Comparison of ENCODE assay signal across 8 cellular contexts in the genomic region with DNA sequence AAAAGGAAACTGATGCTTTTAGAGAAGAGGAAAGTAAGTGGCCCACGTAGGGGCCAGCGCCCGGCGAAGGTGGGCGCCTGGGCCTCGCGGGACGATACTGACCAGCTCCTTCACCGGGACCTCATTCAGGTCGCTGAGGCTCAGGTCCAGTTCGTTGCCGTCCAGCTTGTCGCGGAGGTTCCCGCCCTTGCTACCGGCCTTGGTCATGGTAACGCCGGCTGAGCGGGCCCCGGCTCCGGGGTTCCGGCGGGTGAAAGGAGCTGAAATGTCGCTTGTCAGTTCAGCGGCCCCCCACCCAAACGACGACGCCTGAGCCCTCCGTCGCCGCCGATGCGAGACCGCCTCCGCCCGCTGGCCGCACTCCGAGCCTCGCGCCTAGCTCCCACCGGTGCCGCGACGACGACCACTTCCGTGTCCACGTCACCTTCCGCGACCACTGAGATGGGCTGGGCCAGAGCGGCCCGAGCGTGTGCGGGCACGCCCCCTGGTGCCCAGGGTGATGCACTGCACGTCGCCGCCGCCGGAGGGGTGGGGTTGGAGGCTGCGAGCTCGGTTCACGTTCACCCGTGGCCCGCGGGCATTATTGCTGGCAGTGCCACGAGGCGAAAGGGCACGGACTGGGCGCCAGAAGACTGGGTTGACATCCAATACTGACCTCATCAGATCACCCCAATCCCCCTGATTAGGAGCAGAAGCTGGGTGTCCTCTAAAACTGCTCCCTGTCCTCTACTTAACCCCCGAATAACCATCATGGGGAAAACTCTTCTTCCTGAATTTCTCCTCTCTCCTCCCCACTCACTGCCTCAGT. TPM values are rescaled to one million over a fixed set of nuclear protein-coding genes. Genes with fewer than 3 reads are reported as not detected.
DNase-seq lines count a peak whose midpoint lies in the region; TF ChIP-seq lines count a peak whose summit lies in the region.

TSS of gene LRRC59 (minus strand) at position 413 of the 808 bp plus-strand sequence. CDS start at position 207, 206 bp downstream.

- peak within 1 kb of the TSS; percentile 91 for H3K27ac Mint-ChIP-seq in mesothelial cell of epicardium

- no peaks in the 10 kb centered on the region for H3K9me3 Mint-ChIP-seq in mesothelial cell of epicardium

- peak; percentile 99 for TF ChIP-seq CTCF in GM20000 (IDR thresholded peaks at IDR 0.05; ENCODE audit: extremely low read depth, missing control alignments)
- TF ChIP-seq CTCF in mesothelial cell of epicardium (IDR thresholded peaks at IDR 0.05; ENCODE audit: unreplicated experiment), result peak; percentile 98

- peaks cover 20% of the 10 kb centered on the region for H3K4me1 Mint-ChIP-seq in mesothelial cell of epicardium

- in situ Hi-C loops in Caki2 (cut with HindIII; ENCODE audit: low pct_unique_long_range_greater_than_20kb, low sequenced_read_pairs) (no loop called here), endometrial microvascular endothelial cells (cut with HindIII; ENCODE audit: inconsistent ontology term, low pct_unique_long_range_greater_than_20kb, low sequenced_read_pairs) (no loop called here)

- H3K4me3 Mint-ChIP-seq in mesothelial cell of epicardium, result peak within 1 kb of the TSS; percentile 83

- H3K27me3 Mint-ChIP-seq in mesothelial cell of epicardium (ENCODE audit: low read depth), result no peaks in the 10 kb centered on the region

- DNase-seq in Caki2 (ENCODE audit: low read depth) (peak; percentile 80), GM20000 (ENCODE audit: low spot score) (peak; percentile 91), HT-29 (ENCODE audit: low spot score) (peak; percentile 84), NOMO-1 treated with dmso at 0.1 percent for 144 hours (lab: John Stamatoyannopoulos, UW; ENCODE audit: unreplicated experiment) (peak; percentile 69), mesothelial cell of epicardium (ENCODE audit: low spot score in 2 of 2, unreplicated experiment in 2 of 2) (peak; percentile 85 to 95)
- DNase-seq in activated CD8-positive, alpha-beta memory T cell treated with anti-CD3 and anti-CD28 coated beads, Interleukin-2, amount 50 U/mL, for 24 hours (ENCODE audit: extremely low read depth), result peak; percentile 79
- peak; percentile 78 to 82 for DNase-seq in stimulated activated CD8-positive, alpha-beta memory T cell treated with anti-CD3 and anti-CD28 coated beads, Interleukin-15, amount 100 ng/mL, for 4 hours (ENCODE audit: low read depth in 2 of 2)

- H3K36me3 Mint-ChIP-seq in mesothelial cell of epicardium, result peaks cover 5% of the 10 kb centered on the region

RNA-seq across cellular contexts. Expression of gene LRRC59, which starts in this region (rescaled TPM):
- total RNA-seq in Caki2 (2014; rRNA removed; shearing (Covaris generic); ENCODE audit: low replicate concordance), result 250 and 251 TPM in 2 replicates
- total RNA-seq in HT-29 (2014; rRNA removed; shearing (Covaris generic)), result 137 and 155 TPM in 2 replicates
- total RNA-seq in endometrial microvascular endothelial cells (ENCODE audit: inconsistent ontology term) (276 TPM), mesothelial cell of epicardium (60.7 to 65.1 TPM (median 63.5 TPM) in 3 replicates)

Comparison
In these comparisons a context has a peak if more than half of its experiments do, and no peak if none do; other contexts are left out.
1. Peak in every context shown above with its lines: DNase-seq.